22 cellular contexts compared by ENCODE assay signal in genomic region chr3:121621491-121621890, GRCh38. TPM values are rescaled to one million over a fixed set of nuclear protein-coding genes. Genes with fewer than 3 reads are reported as not detected.
A peak's percentile ranks its signal among the peaks of the same experiment; 100 is the strongest.
DNase-seq lines count a peak whose midpoint lies in the region; ATAC-seq and TF ChIP-seq lines count a peak whose summit lies in the region.
"Had no signal": no experiment of that assay in that cellular context is flagged by ENCODE, and none has a peak within 500 bp of the region (broad histone marks: within the 10 kb centered on the region; RNA-seq: fewer than 3 reads in every experiment).

No MANE protein-coding gene starts in this region.

- intact Hi-C loops in upper lobe of right lung (cut with DNase I): no loop called here

- H3K18ac ChIP-seq in H9 (ENCODE audit: insufficient read length, low read depth, low read length): no peak overlapping the region

- H3K14ac ChIP-seq in H9 (ENCODE audit: insufficient read depth, low read length): no peak overlapping the region

- no peak overlapping the region for H2BK20ac ChIP-seq in H9 (ENCODE audit: low read depth, low read length, poor library complexity, severe bottlenecking)

- H3K4me3 ChIP-seq in upper lobe of right lung: no peak overlapping the region
- H3K4me3 ChIP-seq: BLaER1 treated with 17β-estradiol and CSF1 and Interleukin-3, amounts not matched to agents 10 nM and 100 nM; GM23338 had no signal

- no peaks in the 10 kb centered on the region for H3K23me2 ChIP-seq in H9 (ENCODE audit: insufficient read length, low read depth, low read length, poor library complexity, severe bottlenecking)

- no peak overlapping the region for H3K27ac Mint-ChIP-seq in H9
- peak overlapping the region; percentile 26; the same call in 1 of the 2 replicates for H3K27ac Mint-ChIP-seq in WTC11
- H3K27ac Mint-ChIP-seq: CD14-positive monocyte; CD4-positive, alpha-beta T cell; CD8-positive, alpha-beta memory T cell; GM23338 had no signal

- H3K9me3 ChIP-seq in H9 (ENCODE audit: control insufficient read depth, low read depth, low read length) (no peaks in the 10 kb centered on the region), upper lobe of right lung (no peaks in the 10 kb centered on the region)
- H3K9me3 ChIP-seq: BE2C; BLaER1 treated with 17β-estradiol and CSF1 and Interleukin-3, amounts not matched to agents 10 nM and 100 nM had no signal

- DNase-seq in H9: no peak
- DNase-seq in WTC11 (ENCODE audit: low spot score): no peak
- peak; percentile 42 for DNase-seq in islet precursor cell
- DNase-seq in inferior parietal cortex (ENCODE audit: extremely low spot score): no peak
- DNase-seq in upper lobe of right lung: no peak
- DNase-seq in SHP77 (lab: John Stamatoyannopoulos, UW): no peak
- DNase-seq: AML-193; BE2C; Calu3; CD4-positive, alpha-beta T cell; CD8-positive, alpha-beta memory T cell; COR-L47; DMS53; DMS79 treated with DMSO at 0.1 percent for 48 hours; GF-D8; HCEC 1CT had no signal

- H3K79me2 ChIP-seq in H9 (ENCODE audit: insufficient read depth, low read length): no peaks in the 10 kb centered on the region

- POLR2A ChIA-PET in WTC11 (lab: Charles Lee): no interaction called here

- H3K27me3 Mint-ChIP-seq in H9 (ENCODE audit: low read depth) (no peaks in the 10 kb centered on the region; the same call in 1 of the 2 replicates), WTC11 (ENCODE audit: low read depth) (peaks cover 4% of the 10 kb centered on the region)

- H3K79me1 ChIP-seq in H9 (ENCODE audit: insufficient read depth, low read depth, low read length, poor library complexity, severe bottlenecking): no peaks in the 10 kb centered on the region

- no peak overlapping the region for H4K5ac ChIP-seq in H9 (ENCODE audit: insufficient read length, low read depth, low read length)

- H2BK120ac ChIP-seq in H9 (ENCODE audit: low read depth, low read length, poor library complexity, severe bottlenecking): no peak overlapping the region

- H3K23ac ChIP-seq in H9 (ENCODE audit: insufficient read length, low read depth, low read length): no peak overlapping the region

- H3K4me1 ChIP-seq in H9 (ENCODE audit: insufficient read depth, low read length) (peaks cover 6% of the 10 kb centered on the region), upper lobe of right lung (no peaks in the 10 kb centered on the region)
- H3K4me1 ChIP-seq: BE2C; BLaER1 treated with 17β-estradiol and CSF1 and Interleukin-3, amounts not matched to agents 10 nM and 100 nM had no signal

- H3K4me1 Mint-ChIP-seq in H9 (peaks cover 12% of the 10 kb centered on the region in 2 experiments), WTC11 (peaks cover 15% of the 10 kb centered on the region)
- H3K4me1 Mint-ChIP-seq: CD8-positive, alpha-beta memory T cell had no signal

- no CpG with 5 or more reads among the region's 6 CpGs for WGBS in H9 (ENCODE audit: extremely low coverage, insufficient read length, low lambda C conversion rate)

- CTCF ChIA-PET in WTC11 (lab: Charles Lee): interaction anchor here (1.9 kb wide), 1 partner anchor 75 kb away, joined by 8 read pairs; the partner anchor contains the start of gene POLQ

- peak overlapping the region; percentile 31 for H4K91ac ChIP-seq in H9 (ENCODE audit: insufficient read length, low read depth, low read length)

- no peak overlapping the region for H3K27ac ChIP-seq in H9 (ENCODE audit: insufficient read length, low read depth, low read length)
- no peak overlapping the region for H3K27ac ChIP-seq in upper lobe of right lung
- H3K27ac ChIP-seq: 22Rv1; BLaER1 treated with 17β-estradiol and CSF1 and Interleukin-3, amounts not matched to agents 10 nM and 100 nM had no signal

- no peak overlapping the region for H3T11ph ChIP-seq in H9 (ENCODE audit: low read length)

- H3K4me2 ChIP-seq in H9 (ENCODE audit: insufficient read depth, insufficient read length, low read length): no peak overlapping the region
- H3K4me2 ChIP-seq: BLaER1 treated with 17β-estradiol and CSF1 and Interleukin-3, amounts not matched to agents 10 nM and 100 nM; GM23338 had no signal

- H3K4ac ChIP-seq in H9 (ENCODE audit: low read depth, low read length): no peak overlapping the region

- TF ChIP-seq CTCF in H9 (conservative IDR thresholded peaks at IDR 0.05) (no peak), WTC11 (IDR thresholded peaks at IDR 0.05) (no peak), upper lobe of right lung (IDR thresholded peaks at IDR 0.05) (no peak)

- no peak for ATAC-seq in WTC11
- ATAC-seq in upper lobe of right lung: no peak
- ATAC-seq: GM23338 had no signal

- H2AK5ac ChIP-seq in H9 (ENCODE audit: insufficient read length, low read length): no peak overlapping the region

- no peak overlapping the region for H3K4me3 Mint-ChIP-seq in H9
- no peak overlapping the region for H3K4me3 Mint-ChIP-seq in WTC11
- H3K4me3 Mint-ChIP-seq: CD14-positive monocyte; CD4-positive, alpha-beta T cell; CD8-positive, alpha-beta memory T cell; GM23338 had no signal

- H3K27me3 ChIP-seq in H9 (ENCODE audit: insufficient read depth, low read length) (no peaks in the 10 kb centered on the region), upper lobe of right lung (no peaks in the 10 kb centered on the region)
- H3K27me3 ChIP-seq: BLaER1 treated with 17β-estradiol and CSF1 and Interleukin-3, amounts not matched to agents 10 nM and 100 nM had no signal

- no peaks in the 10 kb centered on the region for H3K36me3 ChIP-seq in upper lobe of right lung
- H3K36me3 ChIP-seq: BE2C; BLaER1 treated with 17β-estradiol and CSF1 and Interleukin-3, amounts not matched to agents 10 nM and 100 nM had no signal

- H3K36me3 Mint-ChIP-seq in H9 (ENCODE audit: insufficient read depth in 1 of 3, low read depth in 3 of 3) (no peaks in the 10 kb centered on the region), WTC11 (no peaks in the 10 kb centered on the region)
- H3K36me3 Mint-ChIP-seq: CD14-positive monocyte; CD8-positive, alpha-beta memory T cell had no signal

- H4K20me1 ChIP-seq in H9 (ENCODE audit: control insufficient read depth, insufficient read depth, insufficient read length): no peaks in the 10 kb centered on the region
- H4K20me1 ChIP-seq: BLaER1 treated with 17β-estradiol and CSF1 and Interleukin-3, amounts not matched to agents 10 nM and 100 nM had no signal

- H2BK15ac ChIP-seq in H9 (ENCODE audit: low read depth, low read length): no peak overlapping the region

- no peak overlapping the region for H4K8ac ChIP-seq in H9 (replicated peaks; ENCODE audit: insufficient read length, low read depth, low read length)

- H3K56ac ChIP-seq in H9 (ENCODE audit: insufficient read length, low read depth, low read length): no peak overlapping the region

- H2BK5ac ChIP-seq in H9 (ENCODE audit: insufficient read length, low read length): no peak overlapping the region

- no peak overlapping the region for H2BK12ac ChIP-seq in H9 (ENCODE audit: insufficient read length, low read depth, low read length)

- H3K9me3 Mint-ChIP-seq in H9 (no peaks in the 10 kb centered on the region; a peak in 1 of 5 replicates), WTC11 (peaks cover 7% of the 10 kb centered on the region)
- H3K9me3 Mint-ChIP-seq: CD4-positive, alpha-beta T cell; CD8-positive, alpha-beta memory T cell; GM23338 had no signal

- H3K9ac ChIP-seq in H9 (ENCODE audit: extremely low read depth, insufficient read length, low read length): no peak overlapping the region
- H3K9ac ChIP-seq: BLaER1 treated with 17β-estradiol and CSF1 and Interleukin-3, amounts not matched to agents 10 nM and 100 nM had no signal

- H2AFZ ChIP-seq in H9 (ENCODE audit: low read length): no peak overlapping the region
- H2AFZ ChIP-seq: GM23338 had no signal

TF ChIP-seq in WTC11, 78 proteins besides CTCF, POLR2A, EP300 and RAD21:
- no peak for TF ChIP-seq ZNF121 (CRISPR knock-in tag; IDR thresholded peaks at IDR 0.05)
- no peak for TF ChIP-seq FOXP1 (CRISPR knock-in tag; IDR thresholded peaks at IDR 0.05; ENCODE audit: borderline replicate concordance)
- no peak for TF ChIP-seq ZBTB21 (CRISPR knock-in tag; IDR thresholded peaks at IDR 0.05; ENCODE audit: borderline replicate concordance)
- TF ChIP-seq CDX4 (CRISPR knock-in tag; IDR thresholded peaks at IDR 0.05; ENCODE audit: borderline replicate concordance): no peak

RNA-seq across cellular contexts. Expression of gene FBXO40, which starts 28.3 kb away (rescaled TPM):
- total RNA-seq in H9 (2021): 0.04 and 0.15 TPM in 2 replicates
- 0.04 to 0.09 TPM (median 0.07 TPM) in 3 replicates for total RNA-seq in WTC11 (2021)
- 0.09 TPM for total RNA-seq in upper lobe of right lung
- total RNA-seq: Calu3; CD4-positive, alpha-beta T cell; CD8-positive, alpha-beta memory T cell; Daoy; G401 had no signal

RNA-seq across cellular contexts. Expression of gene HCLS1, which starts 39.2 kb away (rescaled TPM):
- total RNA-seq in H9 (2021) (1.1 and 1.2 TPM in 2 replicates), WTC11 (2021) (1.9 to 2.7 TPM (median 2.6 TPM) in 3 replicates), upper lobe of right lung (76.5 TPM)
- total RNA-seq: G401 had no signal

RNA-seq across cellular contexts. Expression of gene ARGFX, which starts 53.7 kb away (rescaled TPM):
- total RNA-seq in H9 (2021): not detected in 2 replicates
- total RNA-seq in WTC11 (2021): not detected in 3 replicates
- not detected for total RNA-seq in upper lobe of right lung
- total RNA-seq: Calu3; CD4-positive, alpha-beta T cell; CD8-positive, alpha-beta memory T cell; Daoy; G401; GM23338 had no signal

Comparison
In these comparisons a context has a peak if more than half of its experiments do, and no peak if none do; other contexts are left out.
1. RNA of gene HCLS1, which starts 39.2 kb away (total RNA-seq): 76.5 TPM in upper lobe of right lung (single experiment); 1.9 to 2.7 TPM in WTC11 and 1.1 to 1.2 TPM in H9; every median in the first group is over 10 times any median in the second.